9 cellular contexts compared by ENCODE assay signal in genomic region chr1:202810615-202811295, GRCh38. TPM values are rescaled to one million over a fixed set of nuclear protein-coding genes. Genes with fewer than 3 reads are reported as not detected.
DNase-seq lines count a peak whose midpoint lies in the region; ATAC-seq, FAIRE-seq and TF ChIP-seq lines count a peak whose summit lies in the region.
"Had no signal": no experiment of that assay in that cellular context is flagged by ENCODE, and none has a peak within 500 bp of the region (broad histone marks: within the 10 kb centered on the region; RNA-seq: fewer than 3 reads in every experiment).

Gene PCAT6 (plus strand): TSS chr1:202810954.

- peaks cover 26 to 45% (median 35%) of the 10 kb centered on the region in 4 donors for H3K4me1 Mint-ChIP-seq in CD4-positive, alpha-beta memory T cell

- H2BK12ac ChIP-seq in H1 (ENCODE audit: low read depth, low read length) = peak within 1 kb of the TSS; percentile 94
- H2BK12ac ChIP-seq in mesenchymal stem cell (ENCODE audit: low read length in 2 of 2) = peak within 1 kb of the TSS; percentile 59 to 79

- H4K5ac ChIP-seq in H1 (ENCODE audit: insufficient read length, low read depth, low read length) = peak within 1 kb of the TSS; percentile 14

- no peak; a peak in 1 of 4 replicates for TF ChIP-seq RAD21 in H1 (IDR thresholded peaks at IDR 0.05 in 1 of 2, conservative IDR thresholded peaks at IDR 0.05 in 1 of 2; ENCODE audit: low read depth in 2 of 2, low read length in 2 of 2)

- peak within 1 kb of the TSS; percentile 49 for H3K27ac ChIP-seq in CD4-positive, alpha-beta memory T cell (ENCODE audit: low read depth, low read length)
- H3K27ac ChIP-seq in H1 (ENCODE audit: low read depth, low read length) (peak within 1 kb of the TSS; percentile 67), mesenchymal stem cell (ENCODE audit: low read length, poor library complexity, severe bottlenecking) (peak within 1 kb of the TSS; percentile 39)

- H2BK20ac ChIP-seq in H1 (ENCODE audit: low read length) = no peak within 1 kb of the TSS

- peak within 1 kb of the TSS; percentile 61 for H3K4ac ChIP-seq in H1 (replicated peaks; ENCODE audit: insufficient read length, low read depth, low read length)
- H3K4ac ChIP-seq in mesenchymal stem cell (ENCODE audit: low read depth in 1 of 2, low read length in 2 of 2) = peak within 1 kb of the TSS; percentile 85 to 92

- H3K4me3 Mint-ChIP-seq in CD4-positive, alpha-beta memory T cell = peak within 1 kb of the TSS; percentile 89 to 97 (median 94)

- TF ChIP-seq CTCF in H1 (IDR thresholded peaks at IDR 0.05; ENCODE audit: control extremely low read depth in 1 of 3, insufficient read depth in 1 of 3, low read depth in 1 of 3, low read length in 3 of 3) = no peak

- intact Hi-C loops in CD4-positive, alpha-beta memory T cell (cut with micrococcal nuclease) = loop anchor here (1.0 kb wide), 2 partner anchors 78 to 462 kb away; partner anchors contain the start of gene PPP1R12B

- peaks cover 0 to 1% of the 10 kb centered on the region in 2 donors for H3K27me3 Mint-ChIP-seq in CD4-positive, alpha-beta memory T cell

- H3K23ac ChIP-seq in H1 (ENCODE audit: insufficient read length) (no peak within 1 kb of the TSS), mesenchymal stem cell (ENCODE audit: low read length in 2 of 2) (peak within 1 kb of the TSS in 1 of 2 experiments; percentile 66)

- H4K91ac ChIP-seq in H1 (replicated peaks; ENCODE audit: insufficient read length, low read length) (peak within 1 kb of the TSS; percentile 72), mesenchymal stem cell (ENCODE audit: low read length) (peak within 1 kb of the TSS; percentile 90)

- peak within 1 kb of the TSS; percentile 77 for H4K8ac ChIP-seq in H1 (ENCODE audit: extremely low read depth, insufficient read depth, low read length)
- H4K8ac ChIP-seq in mesenchymal stem cell (ENCODE audit: low read length) = peak within 1 kb of the TSS; percentile 98

- H4K20me1 ChIP-seq in H1 (replicated peaks in 1 of 2; ENCODE audit: control insufficient read depth in 1 of 2, insufficient read depth in 2 of 2, low read length in 2 of 2) = no peaks in the 10 kb centered on the region

- H3K56ac ChIP-seq in H1 (replicated peaks; ENCODE audit: insufficient read length, low read depth, low read length) = no peak within 1 kb of the TSS

- H3K23me2 ChIP-seq in H1 (ENCODE audit: low read depth, low read length) = peaks cover 14% of the 10 kb centered on the region

- peaks cover 36% of the 10 kb centered on the region for H3K4me1 ChIP-seq in CD4-positive, alpha-beta memory T cell (ENCODE audit: insufficient read depth, low read length)
- H3K4me1 ChIP-seq in H1 (replicated peaks in 1 of 4; ENCODE audit: control insufficient read depth in 3 of 4, insufficient read depth in 4 of 4, low read length in 3 of 4) (peaks cover 12 to 22% (median 16%) of the 10 kb centered on the region in 4 experiments), mesenchymal stem cell (ENCODE audit: control insufficient read depth, insufficient read depth, low read depth, low read length) (peaks cover 15% of the 10 kb centered on the region)

- H2BK120ac ChIP-seq in H1 (replicated peaks; ENCODE audit: low read depth, low read length) = peak within 1 kb of the TSS; percentile 47
- peak within 1 kb of the TSS; percentile 87 for H2BK120ac ChIP-seq in mesenchymal stem cell (ENCODE audit: low read depth, low read length)

- POLR2A ChIA-PET in CD4-positive, alpha-beta memory T cell (lab: Charles Lee; ENCODE audit: partially characterized antibody) = interaction anchor here (0.6 to 1.9 kb wide), 8 partner anchors 10 to 469 kb away, joined by 3 to 13 read pairs (median 4); partner anchors contain the start of genes KLHL12, RABIF and UBE2T
- POLR2A ChIA-PET in H1 (lab: Charles Lee; ENCODE audit: partially characterized antibody) = interaction anchor here (0.6 to 8.4 kb wide), 22 partner anchors 10 to 196 kb away, joined by 3 to 81 read pairs (median 8); partner anchors contain the start of genes CYB5R1, RABIF and TMEM183A

- H3K4me3 ChIP-seq in CD4-positive, alpha-beta memory T cell (ENCODE audit: low read length in 2 of 2) = peak within 1 kb of the TSS; percentile 88 to 93
- peak within 1 kb of the TSS; percentile 74 to 93 (median 84) for H3K4me3 ChIP-seq in H1 (ENCODE audit: extremely low read depth in 1 of 4, insufficient read depth in 2 of 4, low read depth in 3 of 4, low read length in 4 of 4)
- peak within 1 kb of the TSS; percentile 84 to 97 for H3K4me3 ChIP-seq in mesenchymal stem cell (ENCODE audit: insufficient read depth in 1 of 2, low read depth in 1 of 2, low read length in 2 of 2)

- H2AFZ ChIP-seq in H1 (ENCODE audit: low read length) (0 out of 2 replicates have a peak within 1 kb of the TSS, but pooled peaks have one; percentile 86), mesenchymal stem cell (ENCODE audit: low read depth, low read length) (peak within 1 kb of the TSS; percentile 75)

- H2BK15ac ChIP-seq in H1 (ENCODE audit: low read length) (peak within 1 kb of the TSS; percentile 76), mesenchymal stem cell (ENCODE audit: low read depth, poor library complexity, severe bottlenecking) (peak within 1 kb of the TSS; percentile 57)

- H3K9me3 ChIP-seq in CD4-positive, alpha-beta memory T cell (ENCODE audit: control insufficient read depth in 1 of 2, low read length in 2 of 2) = no peaks in the 10 kb centered on the region
- no peaks in the 10 kb centered on the region for H3K9me3 ChIP-seq in H1 (ENCODE audit: insufficient read depth in 2 of 2, low read depth in 1 of 2, low read length in 1 of 2)
- no peaks in the 10 kb centered on the region for H3K9me3 ChIP-seq in mesenchymal stem cell (ENCODE audit: control insufficient read depth, low read length)

- peaks cover 0 to 11% of the 10 kb centered on the region in 2 donors for H3K36me3 Mint-ChIP-seq in CD4-positive, alpha-beta memory T cell

- H2AK5ac ChIP-seq in H1 (ENCODE audit: low read depth, low read length) = peak within 1 kb of the TSS; percentile 82; the same call in 1 of the 2 replicates
- H2AK5ac ChIP-seq in mesenchymal stem cell (ENCODE audit: low read length, severe bottlenecking) = no peak within 1 kb of the TSS

- DNase-seq in CD4-positive, alpha-beta memory T cell = peak; percentile 82 to 88 (median 83)
- DNase-seq in HS-27A (ENCODE audit: low read depth) (peak; percentile 51), NOMO-1 (lab: John Stamatoyannopoulos, UW; ENCODE audit: unreplicated experiment in 2 of 2) (peak; percentile 77 to 89), H1 (ENCODE audit: low read depth in 1 of 2, low spot score in 2 of 2) (peak; percentile 93 to 96), mesenchymal stem cell (peak; percentile 98)
- peak; percentile 66 to 70 (median 67) for DNase-seq in activated CD8-positive, alpha-beta memory T cell treated with anti-CD3 and anti-CD28 coated beads for 48 hours (ENCODE audit: low read depth in 2 of 3, low spot score in 2 of 3)
- DNase-seq in stimulated activated CD8-positive, alpha-beta memory T cell treated with anti-CD3 and anti-CD28 coated beads, Interleukin-12 subunit alpha, Interleukin-12 subunit beta, amount 100 ng/mL, for 1 hour (ENCODE audit: low read depth) = peak; percentile 71

- peak in 1 of 2 experiments; percentile 68; a peak in 1 of 3 replicates for TF ChIP-seq EP300 in H1 (IDR thresholded peaks at IDR 0.05; ENCODE audit: borderline replicate concordance in 1 of 2, low read depth in 2 of 2, low read length in 2 of 2)

- H3K79me1 ChIP-seq in H1 (ENCODE audit: low read depth, low read length) (no peaks in the 10 kb centered on the region), mesenchymal stem cell (replicated peaks; ENCODE audit: low read length, poor library complexity, severe bottlenecking) (peaks cover 11% of the 10 kb centered on the region)

- H3K27ac Mint-ChIP-seq in CD4-positive, alpha-beta memory T cell = peak within 1 kb of the TSS; percentile 71 to 96 (median 92)

- no peaks in the 10 kb centered on the region for H3K27me3 ChIP-seq in CD4-positive, alpha-beta memory T cell (ENCODE audit: insufficient read depth, low read length)
- H3K27me3 ChIP-seq in H1 (replicated peaks in 1 of 4; ENCODE audit: control insufficient read depth in 3 of 4, extremely low read depth in 1 of 4, insufficient read depth in 3 of 4, low read length in 3 of 4) (peaks cover 0 to 5% (median 2%) of the 10 kb centered on the region in 4 experiments; a peak in 2 of 7 replicates), mesenchymal stem cell (ENCODE audit: control insufficient read depth in 1 of 2, insufficient read depth in 1 of 2, low read length in 2 of 2) (peaks cover 2 to 3% of the 10 kb centered on the region in 2 experiments)

- ATAC-seq in GM19463 (IDR thresholded peaks at IDR 0.05; ENCODE audit: unreplicated experiment) = peak; percentile 88

- FAIRE-seq in H1 (lab: Jason Lieb, UNC) = no peak

- no peaks in the 10 kb centered on the region for H3K36me3 ChIP-seq in CD4-positive, alpha-beta memory T cell (ENCODE audit: insufficient read depth, low read length)
- H3K36me3 ChIP-seq in H1 (ENCODE audit: control insufficient read depth in 2 of 4, insufficient read depth in 4 of 4, low read length in 3 of 4) (no peaks in the 10 kb centered on the region), mesenchymal stem cell (ENCODE audit: control insufficient read depth in 1 of 2, insufficient read depth in 2 of 2, low read depth in 1 of 2, low read length in 2 of 2) (no peaks in the 10 kb centered on the region)

- H2BK5ac ChIP-seq in H1 (ENCODE audit: low read depth, low read length) = peak within 1 kb of the TSS; percentile 82
- H2BK5ac ChIP-seq in mesenchymal stem cell (ENCODE audit: low read depth, low read length, poor library complexity, severe bottlenecking) = peak within 1 kb of the TSS; percentile 59

- no peaks in the 10 kb centered on the region for H3K9me3 Mint-ChIP-seq in CD4-positive, alpha-beta memory T cell

- TF ChIP-seq POLR2A in H1 (IDR thresholded peaks at IDR 0.05; ENCODE audit: control extremely low read depth in 1 of 2, low read depth in 2 of 2, low read length in 2 of 2) = peak; percentile 73 to 98

- peak within 1 kb of the TSS; percentile 97 to 99 for H3K4me2 ChIP-seq in H1 (ENCODE audit: insufficient read depth in 1 of 2, low read depth in 2 of 2, low read length in 2 of 2)
- H3K4me2 ChIP-seq in mesenchymal stem cell (ENCODE audit: low read length, poor library complexity, severe bottlenecking) = peak within 1 kb of the TSS; percentile 100

- WGBS in H1 (ENCODE audit: extremely low coverage in 1 of 2, insufficient coverage in 1 of 2, insufficient read length in 1 of 2, insufficient replicate concordance in 2 of 2, low coverage in 1 of 2, low lambda C conversion rate in 2 of 2, missing lambda C conversion rate in 1 of 2), 2 experiments = 1% methylated on average over 53 of the region's 53 CpGs; no CpG with 5 or more reads in 1 of the 2 experiments
- WGBS in mesenchymal stem cell = under 1% methylated on average over 53 of the region's 53 CpGs

- peaks cover 17 to 34% of the 10 kb centered on the region in 2 experiments for H3K79me2 ChIP-seq in H1 (ENCODE audit: control insufficient read depth in 1 of 2, insufficient read depth in 2 of 2, low read length in 2 of 2)

- no peak within 1 kb of the TSS for H3K14ac ChIP-seq in H1 (ENCODE audit: insufficient read length)
- peak within 1 kb of the TSS; percentile 76 to 94 for H3K14ac ChIP-seq in mesenchymal stem cell (ENCODE audit: low read length in 2 of 2)

- peak within 1 kb of the TSS; percentile 80 for H3K18ac ChIP-seq in H1 (ENCODE audit: extremely low read depth, low read length)
- peak within 1 kb of the TSS; percentile 97 to 99 for H3K18ac ChIP-seq in mesenchymal stem cell (ENCODE audit: low read depth in 1 of 2, low read length in 2 of 2)

- peak within 1 kb of the TSS; percentile 72 to 84 (median 78) for H3K9ac ChIP-seq in H1 (replicated peaks in 1 of 4; ENCODE audit: extremely low read depth in 1 of 4, low read depth in 3 of 4, low read length in 3 of 4)
- H3K9ac ChIP-seq in mesenchymal stem cell (ENCODE audit: low read length) = peak within 1 kb of the TSS; percentile 93

- CTCF ChIA-PET in CD4-positive, alpha-beta memory T cell (lab: Charles Lee; ENCODE audit: partially characterized antibody) = interaction anchor here (1.0 kb wide), 1 partner anchor 72 kb away, joined by 4 read pairs; no protein-coding TSS in a partner anchor
- CTCF ChIA-PET in H1 (lab: Charles Lee; ENCODE audit: partially characterized antibody) = interaction anchor here (0.6 to 4.9 kb wide), 7 partner anchors 8 to 192 kb away, joined by 3 to 41 read pairs (median 4); no protein-coding TSS in a partner anchor

RNA-seq across cellular contexts. Expression of gene PCAT6, which starts in this region (rescaled TPM):
- total RNA-seq in CD4-positive, alpha-beta memory T cell = not detected
- polyA plus RNA-seq in CD4-positive, alpha-beta memory T cell = 1 to 10 TPM in 1 of 2 donors, not detected in 1; 1.0 TPM
- 4.6 and 6.4 TPM in 2 replicates for total RNA-seq in H1 (2021; fragmentation: NEBNext Ultra II Directional; extraction: Animal tissue kit (Norgen Biotek cat#: 25700))
- 14.7 and 27.5 TPM in 2 replicates for polyA plus RNA-seq in H1 (2011; rRNA removed)
- polyA plus RNA-seq in H1 (2011; cell fraction: cytosol; rRNA removed) = 10.7 TPM
- polyA plus RNA-seq in H1 (2011; cell fraction: nucleus; rRNA removed) = 25.7 TPM
- 12.1 to 14.2 TPM (median 13.3 TPM) in 4 replicates for polyA plus RNA-seq in H1 (2012, experiment 1 of 2)
- 9.0 TPM for polyA plus RNA-seq in H1 (2012, experiment 2 of 2)
- polyA plus RNA-seq in H1 (2013, experiment 1 of 2) = 21.2 TPM
- 19.8 TPM for polyA plus RNA-seq in H1 (2013, experiment 2 of 2)
- 1.5 and 3.3 TPM in 2 replicates for polyA minus RNA-seq in H1 (2011; rRNA and poly(A)+ RNA removed)
- polyA minus RNA-seq in H1 (2011; cell fraction: cytosol; rRNA and poly(A)+ RNA removed) = 8.1 TPM
- polyA minus RNA-seq in H1 (2011; cell fraction: nucleus; rRNA and poly(A)+ RNA removed) = 14.6 TPM
- 9.8 TPM for polyA plus RNA-seq in mesenchymal stem cell (2013, experiment 1 of 2)
- 9.7 TPM for polyA plus RNA-seq in mesenchymal stem cell (2013, experiment 2 of 2)
- total RNA-seq: subcutaneous adipose tissue had no signal

Comparison
In these comparisons a context has a peak if more than half of its experiments do, and no peak if none do; other contexts are left out.
1. Peak in every context shown above with its lines: DNase-seq, ATAC-seq, H3K4me3 ChIP-seq and H3K27ac ChIP-seq.
2. RNA of gene PCAT6 (polyA plus RNA-seq): 9.0 to 27.5 TPM in H1; 1.0 TPM in CD4-positive, alpha-beta memory T cell; every median in the first group is over 4 times any median in the second.